In the genomic region with DNA sequence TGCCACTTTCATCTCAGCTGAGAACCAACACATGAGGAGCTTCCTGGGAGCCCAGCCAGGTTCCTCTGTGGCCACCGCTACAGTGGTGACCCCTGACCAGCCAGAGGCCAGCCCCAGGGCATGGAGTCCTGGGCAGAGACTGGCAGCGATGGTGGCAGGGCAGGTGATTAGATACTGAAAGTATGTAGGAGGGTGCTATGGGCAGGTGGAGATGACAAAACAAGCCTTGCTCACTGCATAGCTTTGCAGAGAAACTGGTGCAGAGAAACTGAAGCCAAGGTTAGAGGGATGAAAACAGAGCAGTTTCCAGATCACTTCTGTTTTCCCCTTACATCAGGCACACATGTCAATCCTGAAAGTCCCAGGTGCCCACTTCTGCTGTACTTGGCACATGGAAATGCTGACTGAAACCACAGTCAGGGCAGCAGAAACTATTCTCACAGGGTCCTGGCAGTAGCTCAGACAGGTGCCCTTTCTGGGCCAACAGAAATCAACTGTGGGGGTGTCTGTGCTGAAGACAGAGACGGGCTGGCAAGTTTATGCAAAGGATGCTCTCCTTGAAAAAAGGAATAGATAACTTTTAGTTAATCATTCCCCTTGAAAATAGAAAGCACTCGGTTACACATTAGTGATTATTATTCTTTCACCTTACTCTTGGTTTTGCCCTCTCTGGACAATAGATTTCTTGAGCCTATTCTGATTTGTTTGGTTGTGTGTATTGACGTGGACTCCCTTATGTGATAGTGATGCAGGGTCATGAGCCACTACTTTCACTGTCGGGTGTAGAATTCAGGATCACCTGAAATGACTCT, we compare ENCODE assay signal across 9 cellular contexts.
DNase-seq lines count a peak whose midpoint lies in the region; ATAC-seq, FAIRE-seq and TF ChIP-seq lines count a peak whose summit lies in the region.
"Had no signal": no experiment of that assay in that cellular context is flagged by ENCODE, and none has a peak within 500 bp of the region (broad histone marks: within the 10 kb centered on the region; RNA-seq: fewer than 3 reads in every experiment).

No MANE protein-coding gene starts in this region.

- H3K4me1 ChIP-seq in RWPE2 (ENCODE audit: insufficient read depth, poor library complexity, severe bottlenecking), result no peaks in the 10 kb centered on the region

- no peaks in the 10 kb centered on the region for H3K9me3 Mint-ChIP-seq in activated naive CD4-positive, alpha-beta T cell treated with anti-CD3 and anti-CD28 coated beads, Interleukin-2, amount 10 ng/mL, durations not matched to agents 7 days and 5 days
- H3K9me3 Mint-ChIP-seq in type B pancreatic cell, result peaks cover 6% of the 10 kb centered on the region

- H3K4me3 Mint-ChIP-seq in activated naive CD4-positive, alpha-beta T cell treated with anti-CD3 and anti-CD28 coated beads, Interleukin-2, amount 10 ng/mL, durations not matched to agents 7 days and 5 days, result peak overlapping the region; percentile 7
- H3K4me3 Mint-ChIP-seq in type B pancreatic cell, result no peak overlapping the region

- peak overlapping the region; percentile 72 for H3K27ac Mint-ChIP-seq in activated naive CD4-positive, alpha-beta T cell treated with anti-CD3 and anti-CD28 coated beads, Interleukin-2, amount 10 ng/mL, durations not matched to agents 7 days and 5 days
- H3K27ac Mint-ChIP-seq in type B pancreatic cell, result peak overlapping the region; percentile 35

- no peaks in the 10 kb centered on the region for H3K27me3 Mint-ChIP-seq in activated naive CD4-positive, alpha-beta T cell treated with anti-CD3 and anti-CD28 coated beads, Interleukin-2, amount 10 ng/mL, durations not matched to agents 7 days and 5 days
- H3K27me3 Mint-ChIP-seq in type B pancreatic cell, result peaks cover 3% of the 10 kb centered on the region

- H3K4me3 ChIP-seq in RWPE2 (ENCODE audit: severe bottlenecking), result no peak overlapping the region

- peak; percentile 41 for DNase-seq in activated naive CD4-positive, alpha-beta T cell treated with anti-CD3 and anti-CD28 coated beads, Interleukin-2, amount 10 ng/mL, durations not matched to agents 7 days and 5 days
- DNase-seq in activated naive CD4-positive, alpha-beta T cell treated with anti-CD3 and anti-CD28 coated beads, Interleukin-2, amount 50 U/mL, for 16 hours, result no peak
- DNase-seq in RWPE2 (ENCODE audit: low spot score), result no peak
- no peak for DNase-seq in type B pancreatic cell (ENCODE audit: extremely low spot score, unreplicated experiment)
- no peak for DNase-seq in NCI-H345 treated with DMSO at 0.1 percent for 48 hours (lab: John Stamatoyannopoulos, UW; ENCODE audit: unreplicated experiment)
- no peak for DNase-seq in GM12892 (ENCODE audit: insufficient read length)
- no peak for DNase-seq in activated CD4-positive, alpha-beta T cell treated with anti-CD3 and anti-CD28 coated beads, Interleukin-2, amount 50 U/mL, for 4 hours

- no peaks in the 10 kb centered on the region for H3K36me3 ChIP-seq in RWPE2 (ENCODE audit: low read depth)

- no peak for TF ChIP-seq POLR2A in GM12892 (IDR thresholded peaks at IDR 0.05; ENCODE audit: low read depth, low read length)

- H3K4me1 Mint-ChIP-seq in activated naive CD4-positive, alpha-beta T cell treated with anti-CD3 and anti-CD28 coated beads, Interleukin-2, amount 10 ng/mL, durations not matched to agents 7 days and 5 days, result peaks cover 70% of the 10 kb centered on the region
- peaks cover 15% of the 10 kb centered on the region for H3K4me1 Mint-ChIP-seq in type B pancreatic cell (ENCODE audit: unreplicated experiment)

- no peaks in the 10 kb centered on the region for H3K27me3 ChIP-seq in RWPE2 (ENCODE audit: insufficient read depth, poor library complexity, severe bottlenecking)

- TF ChIP-seq CTCF in RWPE2 (IDR thresholded peaks at IDR 0.05; ENCODE audit: poor library complexity, severe bottlenecking) (no peak), type B pancreatic cell (conservative IDR thresholded peaks at IDR 0.05) (no peak)

- no peak for FAIRE-seq in GM12892 (lab: Jason Lieb, UNC)
- FAIRE-seq: keratinocyte had no signal

- peaks cover 56% of the 10 kb centered on the region for H3K36me3 Mint-ChIP-seq in activated naive CD4-positive, alpha-beta T cell treated with anti-CD3 and anti-CD28 coated beads, Interleukin-2, amount 10 ng/mL, durations not matched to agents 7 days and 5 days
- no peaks in the 10 kb centered on the region for H3K36me3 Mint-ChIP-seq in type B pancreatic cell

- CTCF ChIA-PET in activated naive CD4-positive, alpha-beta T cell treated with anti-CD3 and anti-CD28 coated beads, Interleukin-2, amount 10 ng/mL, durations not matched to agents 7 days and 5 days (lab: Charles Lee), result interaction anchor here (0.6 to 1.1 kb wide), 3 partner anchors 17 to 226 kb away, joined by 4 read pairs; no protein-coding TSS in a partner anchor

- ATAC-seq in HG02852 (IDR thresholded peaks at IDR 0.05; ENCODE audit: unreplicated experiment), result peak; percentile 77
- ATAC-seq in RWPE2 (ENCODE audit: low read depth), result peak; percentile 74

- no peaks in the 10 kb centered on the region for H3K9me3 ChIP-seq in RWPE2 (ENCODE audit: severe bottlenecking)

- H3K27ac ChIP-seq in RWPE2 (ENCODE audit: poor library complexity, severe bottlenecking), result no peak overlapping the region
